ENCODE assay signal across 27 cellular contexts in genomic region chr9:70486127-70486526, GRCh38.
DNase-seq lines count a peak whose midpoint lies in the region; ATAC-seq, FAIRE-seq and TF ChIP-seq lines count a peak whose summit lies in the region.
"Had no signal": no experiment of that assay in that cellular context is flagged by ENCODE, and none has a peak within 500 bp of the region (broad histone marks: within the 10 kb centered on the region; RNA-seq: fewer than 3 reads in every experiment).

No MANE protein-coding gene starts in this region.

- intact Hi-C loops in Right ventricle myocardium inferior (cut with DNase I) (no loop called here), cardiac septum (cut with DNase I) (loop anchor here (5.0 kb wide), 2 partner anchors 116 to 134 kb away; no protein-coding TSS in a partner anchor), kidney (cut with DNase I) (no loop called here), Calu3 (cut with micrococcal nuclease; ENCODE audit: unreplicated experiment) (no loop called here)

- DNase-seq in Right ventricle myocardium inferior (ENCODE audit: missing footprints) = no peak
- DNase-seq in cardiac septum (ENCODE audit: low spot score) = no peak
- no peak for DNase-seq in kidney
- DNase-seq in effector memory CD4-positive, alpha-beta T cell = no peak
- DNase-seq in activated T-cell treated with anti-CD3 and anti-CD28 coated beads for 4 hours = no peak
- DNase-seq in Calu3 = no peak
- DNase-seq: activated CD8-positive, alpha-beta T cell treated with anti-CD3 and anti-CD28 coated beads for 36 hours; colonic mucosa; DMS79; endodermal cell; islet precursor cell; mammary epithelial cell; MM.1S; NCI-H1417 treated with DMSO at 0.1 percent for 48 hours; NCI-H2107; NCI-H510A treated with DMSO at 0.1 percent for 48 hours; NK-92 treated with Interleukin-12 subunit alpha and Interleukin-12 subunit beta, amount 100 ng/mL, for 24 hours; PC-9; spleen; stimulated activated CD4-positive, alpha-beta T cell treated with anti-CD3 and anti-CD28 coated beads, Interleukin-2, amount 100 ng/mL, for 48 hours; stimulated activated naive B cell treated with anti-CD40 and anti-IgM and Interleukin-4, amounts not matched to agents 10 μg/mL and 1 μg/mL and 100 μg/mL, for 72 hours had no signal

- H3K4me1 ChIP-seq in kidney (ENCODE audit: control insufficient read depth in 1 of 2, insufficient read depth in 1 of 2, low read depth in 1 of 2, low read length in 2 of 2) = peaks cover 16 to 41% of the 10 kb centered on the region in 2 donors
- H3K4me1 ChIP-seq in skeletal muscle tissue (ENCODE audit: control insufficient read depth in 3 of 3, insufficient read depth in 3 of 3, low read length in 3 of 3) = peaks cover 34 to 53% (median 53%) of the 10 kb centered on the region in 3 donors
- no peaks in the 10 kb centered on the region for H3K4me1 ChIP-seq in effector memory CD4-positive, alpha-beta T cell (ENCODE audit: control insufficient read depth, insufficient read depth, low read length, poor library complexity, severe bottlenecking)
- H3K4me1 ChIP-seq: colonic mucosa had no signal

- H3K9ac ChIP-seq in kidney (ENCODE audit: low read length in 2 of 2) (peak overlapping the region in 1 of 2 donors; percentile 53), skeletal muscle tissue (ENCODE audit: low read depth in 1 of 3, low read length in 3 of 3) (no peak overlapping the region)

- H3K4me3 ChIP-seq in kidney (ENCODE audit: low read length in 2 of 2) (no peak overlapping the region), skeletal muscle tissue (ENCODE audit: low read length in 3 of 3) (no peak overlapping the region)
- H3K4me3 ChIP-seq in effector memory CD4-positive, alpha-beta T cell (ENCODE audit: insufficient read depth, low read depth, low read length, poor library complexity, severe bottlenecking) = no peak overlapping the region
- H3K4me3 ChIP-seq: colonic mucosa, PC-9, spleen, thoracic aorta had no signal

- H3K9me3 Mint-ChIP-seq in Calu3 (ENCODE audit: low read depth, unreplicated experiment) = no peaks in the 10 kb centered on the region
- H3K9me3 Mint-ChIP-seq: activated CD8-positive, alpha-beta T cell treated with anti-CD3 and anti-CD28 coated beads for 36 hours; endodermal cell; stimulated activated naive B cell treated with anti-CD40 and anti-IgM and Interleukin-4, amounts not matched to agents 10 μg/mL and 1 μg/mL and 100 μg/mL, for 72 hours had no signal

- no peaks in the 10 kb centered on the region for H3K27me3 ChIP-seq in skeletal muscle tissue (ENCODE audit: control insufficient read depth in 3 of 3, insufficient read depth in 3 of 3, low read length in 3 of 3)
- no peaks in the 10 kb centered on the region for H3K27me3 ChIP-seq in effector memory CD4-positive, alpha-beta T cell (replicated peaks; ENCODE audit: control insufficient read depth, insufficient read depth, low read length, poor library complexity, severe bottlenecking)
- H3K27me3 ChIP-seq: colonic mucosa, spleen had no signal

- H3K36me3 Mint-ChIP-seq in Calu3 (ENCODE audit: insufficient read depth, unreplicated experiment) = no peaks in the 10 kb centered on the region
- H3K36me3 Mint-ChIP-seq: stimulated activated naive B cell treated with anti-CD40 and anti-IgM and Interleukin-4, amounts not matched to agents 10 μg/mL and 1 μg/mL and 100 μg/mL, for 72 hours had no signal

- H3K36me3 ChIP-seq in kidney (ENCODE audit: control insufficient read depth in 1 of 2, insufficient read depth in 2 of 2, low read length in 2 of 2) (no peaks in the 10 kb centered on the region), skeletal muscle tissue (ENCODE audit: control insufficient read depth in 3 of 3, insufficient read depth in 3 of 3, low read length in 3 of 3) (no peaks in the 10 kb centered on the region)
- no peaks in the 10 kb centered on the region for H3K36me3 ChIP-seq in effector memory CD4-positive, alpha-beta T cell (ENCODE audit: control insufficient read depth, insufficient read depth, low read length)
- H3K36me3 ChIP-seq: colonic mucosa, spleen, thoracic aorta had no signal

- peaks cover 3% of the 10 kb centered on the region for H3K4me1 Mint-ChIP-seq in Calu3 (ENCODE audit: low read depth, unreplicated experiment)
- H3K4me1 Mint-ChIP-seq: endodermal cell; stimulated activated naive B cell treated with anti-CD40 and anti-IgM and Interleukin-4, amounts not matched to agents 10 μg/mL and 1 μg/mL and 100 μg/mL, for 72 hours had no signal

- H3K9me3 ChIP-seq in kidney (ENCODE audit: control insufficient read depth in 1 of 2, low read length in 2 of 2) = no peaks in the 10 kb centered on the region
- H3K9me3 ChIP-seq in skeletal muscle tissue (ENCODE audit: control insufficient read depth in 3 of 3, low read length in 3 of 3) = no peaks in the 10 kb centered on the region
- H3K9me3 ChIP-seq in effector memory CD4-positive, alpha-beta T cell (ENCODE audit: control insufficient read depth, low read length) = no peaks in the 10 kb centered on the region
- H3K9me3 ChIP-seq: colonic mucosa, spleen, thoracic aorta had no signal

- no peak overlapping the region for H3K4me3 Mint-ChIP-seq in Calu3 (ENCODE audit: low read depth, unreplicated experiment)
- H3K4me3 Mint-ChIP-seq: activated CD8-positive, alpha-beta T cell treated with anti-CD3 and anti-CD28 coated beads for 36 hours; endodermal cell; stimulated activated naive B cell treated with anti-CD40 and anti-IgM and Interleukin-4, amounts not matched to agents 10 μg/mL and 1 μg/mL and 100 μg/mL, for 72 hours had no signal

- ATAC-seq in Right ventricle myocardium inferior (peak; percentile 33), GM19324 (IDR thresholded peaks at IDR 0.05; ENCODE audit: low FRiP score, unreplicated experiment) (no peak)
- ATAC-seq: activated CD4-positive, CD25-positive, alpha-beta regulatory T cell treated with anti-CD3 and anti-CD28 coated beads, Interleukin-2, amount 50 U/mL, for 24 hours; activated CD8-positive, alpha-beta T cell treated with anti-CD3 and anti-CD28 coated beads for 36 hours; stimulated activated naive B cell treated with anti-CD40 and anti-IgM and Interleukin-4, amounts not matched to agents 10 μg/mL and 1 μg/mL and 100 μg/mL, for 72 hours had no signal

- TF ChIP-seq CTCF in kidney (IDR thresholded peaks at IDR 0.05; ENCODE audit: borderline replicate concordance, extremely low read depth, insufficient read depth) = peak; percentile 7
- TF ChIP-seq CTCF in Calu3 (IDR thresholded peaks at IDR 0.05; ENCODE audit: unreplicated experiment) = no peak

- H3K27ac ChIP-seq in kidney (ENCODE audit: low read depth in 2 of 2, low read length in 2 of 2) = peak overlapping the region; percentile 63 to 83
- H3K27ac ChIP-seq in skeletal muscle tissue (ENCODE audit: low read depth, low read length) = peak overlapping the region; percentile 65
- H3K27ac ChIP-seq in effector memory CD4-positive, alpha-beta T cell (ENCODE audit: insufficient read depth, low read length, poor library complexity, severe bottlenecking) = no peak overlapping the region
- H3K27ac ChIP-seq: colonic mucosa, PC-9 had no signal

- BruUV-seq in Calu3 (replicated peaks; lab: Mats Ljungman, UMichigan) = no TSS peak

- H3K27ac Mint-ChIP-seq in Calu3 (ENCODE audit: unreplicated experiment) = no peak overlapping the region
- H3K27ac Mint-ChIP-seq: activated CD8-positive, alpha-beta T cell treated with anti-CD3 and anti-CD28 coated beads for 36 hours; endodermal cell; stimulated activated naive B cell treated with anti-CD40 and anti-IgM and Interleukin-4, amounts not matched to agents 10 μg/mL and 1 μg/mL and 100 μg/mL, for 72 hours had no signal

- no peaks in the 10 kb centered on the region for H3K27me3 Mint-ChIP-seq in Calu3 (ENCODE audit: unreplicated experiment)
- H3K27me3 Mint-ChIP-seq: activated CD8-positive, alpha-beta T cell treated with anti-CD3 and anti-CD28 coated beads for 36 hours had no signal

- no peak for FAIRE-seq in kidney (lab: Jason Lieb, UNC)
- FAIRE-seq: H1, TTC549 had no signal

- CTCF ChIA-PET in Calu3 (lab: Charles Lee) = no interaction called here
